11 cellular contexts compared by ENCODE assay signal in the genomic region with DNA sequence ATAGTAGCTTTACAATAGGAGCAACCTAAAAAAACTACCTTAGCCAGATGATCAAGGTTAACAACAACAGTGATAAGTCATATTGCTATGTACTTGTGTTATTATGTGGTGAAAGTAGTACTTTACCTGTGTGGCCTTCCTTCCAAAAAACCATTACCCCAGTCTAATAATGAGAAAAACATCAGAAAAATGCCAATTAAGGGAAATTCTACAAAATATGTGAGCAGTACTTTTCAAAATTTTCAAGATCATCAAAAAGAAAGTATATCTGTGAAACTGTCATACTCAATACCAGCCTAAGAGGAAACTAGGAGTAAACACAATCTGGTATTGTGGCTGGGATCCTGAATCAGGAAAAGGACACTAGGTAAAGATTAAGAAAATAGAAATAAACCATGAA.
"Had no signal": no experiment of that assay in that cellular context is flagged by ENCODE, and none has a peak within 500 bp of the region (broad histone marks: within the 10 kb centered on the region; RNA-seq: fewer than 3 reads in every experiment).

No MANE protein-coding gene starts in this region.

- H3K9me3 ChIP-seq: HAP-1 had no signal

- H3K4me2 ChIP-seq: GM23338 had no signal

- H3K9ac ChIP-seq: GM23248 had no signal

- H3K4me3 ChIP-seq: GM23248, GM23338, HAP-1 had no signal

- H3K9me3 Mint-ChIP-seq: GM23338, H9 had no signal

- H3K4me3 Mint-ChIP-seq: GM23338, H9, HFFc6 had no signal

- ATAC-seq: GM23338, HCT116 had no signal

- H2AFZ ChIP-seq: GM23248, GM23338 had no signal

- H3K36me3 ChIP-seq: HAP-1 had no signal

- DNase-seq: GM23248, GOT3, H7, H9, HCEC 1CT, HFFc6 had no signal

- H3K4me1 ChIP-seq: HAP-1 had no signal

- H3K27ac Mint-ChIP-seq: GM23338, H9, HFFc6 had no signal

- FAIRE-seq: H1, H54 had no signal

- H3K27ac ChIP-seq: GM23248 had no signal
